Comparison of ENCODE assay signal across 30 cellular contexts in genomic region chr3:186432944-186433732, GRCh38.
"Had no signal": no experiment of that assay in that cellular context is flagged by ENCODE, and none has a peak within 500 bp of the region (broad histone marks: within the 10 kb centered on the region; RNA-seq: fewer than 3 reads in every experiment).

No MANE protein-coding gene starts in this region.

- H3K27me3 ChIP-seq: left lung, neural progenitor cell, neutrophil, right atrium auricular region, stomach, testis, tibial artery, upper lobe of left lung, vagina had no signal

- ATAC-seq: left colon, left lung, lower lobe of right lung, natural killer cell, psoas muscle, sciatic nerve had no signal

- H3K4me1 ChIP-seq: left lung, lower lobe of right lung, neural progenitor cell, parathyroid adenoma, psoas muscle, stomach, testis, upper lobe of left lung, vagina had no signal

- H3K4me2 ChIP-seq: neural progenitor cell had no signal

- H3K4me3 ChIP-seq: left lung, lower lobe of right lung, neural progenitor cell, psoas muscle, right atrium auricular region, skin epidermis, stomach, testis, tibial artery, upper lobe of left lung, vagina had no signal

- H3K36me3 ChIP-seq: left lung, lower lobe of right lung, neural progenitor cell, neutrophil, right atrium auricular region, stomach, tibial artery, upper lobe of left lung, vagina had no signal

- H2AFZ ChIP-seq: neural progenitor cell, parathyroid adenoma had no signal

- H3K9me3 ChIP-seq: left lung, lower lobe of right lung, neutrophil, psoas muscle, right atrium auricular region, stomach, testis, tibial artery, upper lobe of left lung, vagina had no signal

- FAIRE-seq: islet of Langerhans, kidney had no signal

- H3K9ac ChIP-seq: neural progenitor cell, parathyroid adenoma had no signal

- H3K79me2 ChIP-seq: parathyroid adenoma had no signal

- DNase-seq: hypothalamus; immature natural killer cell; kidney; left colon; left lung; lower lobe of right lung; mesendoderm; naive B cell; natural killer cell; nephron progenitor cell; occipital lobe; psoas muscle; stimulated activated CD4-positive, alpha-beta T cell treated with anti-CD3 and anti-CD28 coated beads, Interleukin-12 subunit alpha, Interleukin-12 subunit beta, amount 100 ng/mL, for 4 hours; stimulated activated CD4-positive, alpha-beta T cell treated with anti-CD3 and anti-CD28 coated beads, Interleukin-15, amount 100 ng/mL, for 24 hours; stimulated activated CD4-positive, alpha-beta T cell treated with anti-CD3 and anti-CD28 coated beads, Interleukin-2, amount 100 ng/mL, for 24 hours; stimulated activated CD4-positive, alpha-beta T cell treated with anti-CD3 and anti-CD28 coated beads, Interleukin-4, amount 100 ng/mL, for 1 hour; stimulated activated naive B cell treated with anti-CD40 and anti-IgM and Interleukin-4, amounts not matched to agents 10 μg/mL and 1 μg/mL and 100 μg/mL, for 72 hours; stimulated activated naive CD8-positive, alpha-beta T cell treated with anti-CD3 and anti-CD28 coated beads, Interleukin-15, Interleukin-2, amounts not matched to agents 100 U/mL and 50 U/mL, for 24 hours; stomach; testis; tibial artery; upper lobe of left lung had no signal

- H3K27ac ChIP-seq: left lung, lower lobe of right lung, neural progenitor cell, neutrophil, parathyroid adenoma, psoas muscle, right atrium auricular region, skin epidermis, stomach, testis, tibial artery, upper lobe of left lung, vagina had no signal
